1 cellular context compared by ENCODE assay signal in genomic region chr22:46201059-46201757, GRCh38.
TF ChIP-seq lines count a peak whose summit lies in the region.

No MANE protein-coding gene starts in this region.

TF ChIP-seq in H1, 55 proteins besides CTCF, POLR2A, EP300 and RAD21 (continued from another document):
- peak; percentile 57 for TF ChIP-seq ASH2L (IDR thresholded peaks at IDR 0.05; ENCODE audit: low read length)
- TF ChIP-seq CHD1 (IDR thresholded peaks at IDR 0.05; ENCODE audit: low read depth, low read length), result no peak
- TF ChIP-seq SIN3A (conservative IDR thresholded peaks at IDR 0.05 in 1 of 2, IDR thresholded peaks at IDR 0.05 in 1 of 2; ENCODE audit: low read depth in 1 of 2, low read length in 2 of 2), result no peak
- TF ChIP-seq SP1 (IDR thresholded peaks at IDR 0.05; ENCODE audit: low read depth, low read length), result no peak
- no peak for TF ChIP-seq SP2 (IDR thresholded peaks at IDR 0.05; ENCODE audit: low read length)
- no peak for TF ChIP-seq GTF2F1 (IDR thresholded peaks at IDR 0.05; ENCODE audit: borderline replicate concordance, low read depth, low read length)
- TF ChIP-seq BACH1 (IDR thresholded peaks at IDR 0.05; ENCODE audit: low read length), result no peak
- no peak for TF ChIP-seq SP4 (IDR thresholded peaks at IDR 0.05; ENCODE audit: low read length)
- peak; percentile 28; the same call in 1 of the 2 replicates for TF ChIP-seq USF2 (IDR thresholded peaks at IDR 0.05; ENCODE audit: low read length)
- TF ChIP-seq, protein P1, sequence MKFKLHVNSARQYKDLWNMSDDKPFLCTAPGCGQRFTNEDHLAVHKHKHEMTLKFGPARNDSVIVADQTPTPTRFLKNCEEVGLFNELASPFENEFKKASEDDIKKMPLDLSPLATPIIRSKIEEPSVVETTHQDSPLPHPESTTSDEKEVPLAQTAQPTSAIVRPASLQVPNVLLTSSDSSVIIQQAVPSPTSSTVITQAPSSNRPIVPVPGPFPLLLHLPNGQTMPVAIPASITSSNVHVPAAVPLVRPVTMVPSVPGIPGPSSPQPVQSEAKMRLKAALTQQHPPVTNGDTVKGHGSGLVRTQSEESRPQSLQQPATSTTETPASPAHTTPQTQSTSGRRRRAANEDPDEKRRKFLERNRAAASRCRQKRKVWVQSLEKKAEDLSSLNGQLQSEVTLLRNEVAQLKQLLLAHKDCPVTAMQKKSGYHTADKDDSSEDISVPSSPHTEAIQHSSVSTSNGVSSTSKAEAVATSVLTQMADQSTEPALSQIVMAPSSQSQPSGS (IDR thresholded peaks at IDR 0.05; ENCODE audit: low read length), result peak; percentile 37; the same call in 1 of the 2 replicates
- TF ChIP-seq, protein P2, sequence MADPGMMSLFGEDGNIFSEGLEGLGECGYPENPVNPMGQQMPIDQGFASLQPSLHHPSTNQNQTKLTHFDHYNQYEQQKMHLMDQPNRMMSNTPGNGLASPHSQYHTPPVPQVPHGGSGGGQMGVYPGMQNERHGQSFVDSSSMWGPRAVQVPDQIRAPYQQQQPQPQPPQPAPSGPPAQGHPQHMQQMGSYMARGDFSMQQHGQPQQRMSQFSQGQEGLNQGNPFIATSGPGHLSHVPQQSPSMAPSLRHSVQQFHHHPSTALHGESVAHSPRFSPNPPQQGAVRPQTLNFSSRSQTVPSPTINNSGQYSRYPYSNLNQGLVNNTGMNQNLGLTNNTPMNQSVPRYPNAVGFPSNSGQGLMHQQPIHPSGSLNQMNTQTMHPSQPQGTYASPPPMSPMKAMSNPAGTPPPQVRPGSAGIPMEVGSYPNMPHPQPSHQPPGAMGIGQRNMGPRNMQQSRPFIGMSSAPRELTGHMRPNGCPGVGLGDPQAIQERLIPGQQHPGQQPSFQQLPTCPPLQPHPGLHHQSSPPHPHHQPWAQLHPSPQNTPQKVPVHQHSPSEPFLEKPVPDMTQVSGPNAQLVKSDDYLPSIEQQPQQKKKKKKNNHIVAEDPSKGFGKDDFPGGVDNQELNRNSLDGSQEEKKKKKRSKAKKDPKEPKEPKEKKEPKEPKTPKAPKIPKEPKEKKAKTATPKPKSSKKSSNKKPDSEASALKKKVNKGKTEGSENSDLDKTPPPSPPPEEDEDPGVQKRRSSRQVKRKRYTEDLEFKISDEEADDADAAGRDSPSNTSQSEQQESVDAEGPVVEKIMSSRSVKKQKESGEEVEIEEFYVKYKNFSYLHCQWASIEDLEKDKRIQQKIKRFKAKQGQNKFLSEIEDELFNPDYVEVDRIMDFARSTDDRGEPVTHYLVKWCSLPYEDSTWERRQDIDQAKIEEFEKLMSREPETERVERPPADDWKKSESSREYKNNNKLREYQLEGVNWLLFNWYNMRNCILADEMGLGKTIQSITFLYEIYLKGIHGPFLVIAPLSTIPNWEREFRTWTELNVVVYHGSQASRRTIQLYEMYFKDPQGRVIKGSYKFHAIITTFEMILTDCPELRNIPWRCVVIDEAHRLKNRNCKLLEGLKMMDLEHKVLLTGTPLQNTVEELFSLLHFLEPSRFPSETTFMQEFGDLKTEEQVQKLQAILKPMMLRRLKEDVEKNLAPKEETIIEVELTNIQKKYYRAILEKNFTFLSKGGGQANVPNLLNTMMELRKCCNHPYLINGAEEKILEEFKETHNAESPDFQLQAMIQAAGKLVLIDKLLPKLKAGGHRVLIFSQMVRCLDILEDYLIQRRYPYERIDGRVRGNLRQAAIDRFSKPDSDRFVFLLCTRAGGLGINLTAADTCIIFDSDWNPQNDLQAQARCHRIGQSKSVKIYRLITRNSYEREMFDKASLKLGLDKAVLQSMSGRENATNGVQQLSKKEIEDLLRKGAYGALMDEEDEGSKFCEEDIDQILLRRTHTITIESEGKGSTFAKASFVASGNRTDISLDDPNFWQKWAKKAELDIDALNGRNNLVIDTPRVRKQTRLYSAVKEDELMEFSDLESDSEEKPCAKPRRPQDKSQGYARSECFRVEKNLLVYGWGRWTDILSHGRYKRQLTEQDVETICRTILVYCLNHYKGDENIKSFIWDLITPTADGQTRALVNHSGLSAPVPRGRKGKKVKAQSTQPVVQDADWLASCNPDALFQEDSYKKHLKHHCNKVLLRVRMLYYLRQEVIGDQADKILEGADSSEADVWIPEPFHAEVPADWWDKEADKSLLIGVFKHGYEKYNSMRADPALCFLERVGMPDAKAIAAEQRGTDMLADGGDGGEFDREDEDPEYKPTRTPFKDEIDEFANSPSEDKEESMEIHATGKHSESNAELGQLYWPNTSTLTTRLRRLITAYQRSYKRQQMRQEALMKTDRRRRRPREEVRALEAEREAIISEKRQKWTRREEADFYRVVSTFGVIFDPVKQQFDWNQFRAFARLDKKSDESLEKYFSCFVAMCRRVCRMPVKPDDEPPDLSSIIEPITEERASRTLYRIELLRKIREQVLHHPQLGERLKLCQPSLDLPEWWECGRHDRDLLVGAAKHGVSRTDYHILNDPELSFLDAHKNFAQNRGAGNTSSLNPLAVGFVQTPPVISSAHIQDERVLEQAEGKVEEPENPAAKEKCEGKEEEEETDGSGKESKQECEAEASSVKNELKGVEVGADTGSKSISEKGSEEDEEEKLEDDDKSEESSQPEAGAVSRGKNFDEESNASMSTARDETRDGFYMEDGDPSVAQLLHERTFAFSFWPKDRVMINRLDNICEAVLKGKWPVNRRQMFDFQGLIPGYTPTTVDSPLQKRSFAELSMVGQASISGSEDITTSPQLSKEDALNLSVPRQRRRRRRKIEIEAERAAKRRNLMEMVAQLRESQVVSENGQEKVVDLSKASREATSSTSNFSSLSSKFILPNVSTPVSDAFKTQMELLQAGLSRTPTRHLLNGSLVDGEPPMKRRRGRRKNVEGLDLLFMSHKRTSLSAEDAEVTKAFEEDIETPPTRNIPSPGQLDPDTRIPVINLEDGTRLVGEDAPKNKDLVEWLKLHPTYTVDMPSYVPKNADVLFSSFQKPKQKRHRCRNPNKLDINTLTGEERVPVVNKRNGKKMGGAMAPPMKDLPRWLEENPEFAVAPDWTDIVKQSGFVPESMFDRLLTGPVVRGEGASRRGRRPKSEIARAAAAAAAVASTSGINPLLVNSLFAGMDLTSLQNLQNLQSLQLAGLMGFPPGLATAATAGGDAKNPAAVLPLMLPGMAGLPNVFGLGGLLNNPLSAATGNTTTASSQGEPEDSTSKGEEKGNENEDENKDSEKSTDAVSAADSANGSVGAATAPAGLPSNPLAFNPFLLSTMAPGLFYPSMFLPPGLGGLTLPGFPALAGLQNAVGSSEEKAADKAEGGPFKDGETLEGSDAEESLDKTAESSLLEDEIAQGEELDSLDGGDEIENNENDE (IDR thresholded peaks at IDR 0.05; ENCODE audit: insufficient replicate concordance, low read length), result no peak
- no peak for TF ChIP-seq CBX8 (IDR thresholded peaks at IDR 0.05; ENCODE audit: borderline replicate concordance, low read depth, low read length)
- no peak for TF ChIP-seq POLR2AphosphoS5 (IDR thresholded peaks at IDR 0.05; ENCODE audit: low read depth, low read length)
- TF ChIP-seq JUND (IDR thresholded peaks at IDR 0.05; ENCODE audit: low read length), result no peak
- no peak for TF ChIP-seq MAFK (IDR thresholded peaks at IDR 0.05; ENCODE audit: low read depth, low read length)
- TF ChIP-seq RBBP5 (IDR thresholded peaks at IDR 0.05; ENCODE audit: borderline replicate concordance, low read depth, low read length), result 0 out of 2 replicates have a peak, but pooled peaks have one; percentile 67
- peak; percentile 58 for TF ChIP-seq TBP (IDR thresholded peaks at IDR 0.05; ENCODE audit: low read depth, low read length)
- no peak for TF ChIP-seq SAP30 (IDR thresholded peaks at IDR 0.05; ENCODE audit: insufficient read depth, insufficient replicate concordance, low read length)
- TF ChIP-seq YY1 (IDR thresholded peaks at IDR 0.05; ENCODE audit: low read depth, low read length), result no peak
- TF ChIP-seq, protein P3, sequence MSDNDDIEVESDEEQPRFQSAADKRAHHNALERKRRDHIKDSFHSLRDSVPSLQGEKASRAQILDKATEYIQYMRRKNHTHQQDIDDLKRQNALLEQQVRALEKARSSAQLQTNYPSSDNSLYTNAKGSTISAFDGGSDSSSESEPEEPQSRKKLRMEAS (IDR thresholded peaks at IDR 0.05), result peak; percentile 89
